7 cellular contexts compared by ENCODE assay signal in the genomic region with DNA sequence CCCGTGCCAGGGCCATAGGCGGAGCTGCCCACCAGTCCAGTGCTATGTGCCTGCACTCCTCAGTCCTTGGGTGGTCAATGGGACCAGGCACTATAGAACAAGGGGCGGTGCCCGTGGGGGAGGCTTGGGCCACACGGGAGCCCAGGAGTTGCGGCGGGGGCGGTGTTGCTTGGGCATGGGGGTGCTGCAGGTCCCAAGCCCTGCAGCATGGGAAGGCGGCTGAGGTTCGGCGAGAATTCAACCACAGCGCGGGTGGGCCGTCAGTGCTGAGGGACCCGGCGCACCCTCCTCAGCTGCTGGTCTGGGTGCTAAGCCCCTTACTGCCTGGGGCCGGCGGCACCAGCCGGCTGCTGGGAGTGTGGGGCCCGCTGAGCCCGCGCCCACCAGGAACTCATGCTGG.
"Had no signal": no experiment of that assay in that cellular context is flagged by ENCODE, and none has a peak within 500 bp of the region (broad histone marks: within the 10 kb centered on the region; RNA-seq: fewer than 3 reads in every experiment).

No MANE protein-coding gene starts in this region.

- DNase-seq: IMR-90, KBM-7 had no signal

- H3K9me3 Mint-ChIP-seq: IgD-negative memory B cell had no signal

- H3K4me3 ChIP-seq: K562 had no signal

- FAIRE-seq: HepG2, HTR-8/SVneo, K562 had no signal

- ATAC-seq: HepG2, K562 had no signal

- H3K36me3 Mint-ChIP-seq: IgD-negative memory B cell had no signal

- H3K4me3 Mint-ChIP-seq: IgD-negative memory B cell had no signal

- H3K4me1 Mint-ChIP-seq: IgD-negative memory B cell had no signal

- H3K27me3 Mint-ChIP-seq: IgD-negative memory B cell had no signal

- H3K27ac ChIP-seq: HL-60 had no signal
